Comparison of ENCODE assay signal across 8 cellular contexts in the genomic region with DNA sequence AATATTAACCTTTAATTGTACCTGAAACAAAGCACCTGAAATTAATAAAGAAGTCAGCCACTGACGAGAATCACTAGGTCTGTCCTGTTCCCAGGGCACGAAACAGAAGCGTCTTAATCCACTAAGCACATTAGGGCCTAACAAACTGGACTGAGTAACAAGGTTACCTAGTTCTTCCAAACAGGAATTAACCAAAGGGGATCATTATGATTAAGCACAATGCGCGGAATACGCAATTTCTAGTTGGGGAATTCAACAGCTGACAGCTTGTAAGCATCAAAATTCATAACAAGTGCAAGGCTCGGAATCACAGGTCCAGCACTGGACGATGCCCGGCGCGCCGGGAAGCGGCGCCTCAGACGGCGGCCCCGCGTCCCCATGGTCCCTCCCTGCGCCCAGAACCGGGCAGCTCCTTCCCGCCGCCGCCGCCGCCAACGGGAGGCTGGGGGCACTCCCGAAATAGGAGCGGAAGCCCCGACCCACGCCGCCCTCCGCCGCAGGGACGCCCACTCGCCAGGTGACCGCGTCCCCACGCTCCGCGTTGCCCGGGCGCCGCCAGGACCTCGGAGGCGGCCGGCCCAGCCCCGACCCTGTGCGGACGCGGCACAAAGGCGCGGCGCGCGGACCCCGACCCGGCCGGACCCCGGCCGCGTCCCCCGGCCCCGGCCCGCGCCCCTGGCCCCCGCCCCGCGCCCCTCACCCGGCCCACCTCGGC. TPM values are rescaled to one million over a fixed set of nuclear protein-coding genes. Genes with fewer than 3 reads are reported as not detected.
DNase-seq lines count a peak whose midpoint lies in the region; ATAC-seq and TF ChIP-seq lines count a peak whose summit lies in the region.

No MANE protein-coding gene starts in this region.

- CTCF ChIA-PET in naive thymus-derived CD4-positive, alpha-beta T cell (lab: Charles Lee) = interaction anchor here (1.1 kb wide), 1 partner anchor 42 kb away, joined by 4 read pairs; no protein-coding TSS in a partner anchor

- H3K4me1 Mint-ChIP-seq in effector memory CD8-positive, alpha-beta T cell (ENCODE audit: low read depth in 2 of 2) = peaks cover 42 to 57% of the 10 kb centered on the region in 2 donors
- H3K4me1 Mint-ChIP-seq in naive thymus-derived CD4-positive, alpha-beta T cell = peaks cover 38 to 78% (median 69%) of the 10 kb centered on the region in 7 donors

- peak overlapping the region; percentile 76 to 81 for H3K4me3 Mint-ChIP-seq in effector memory CD8-positive, alpha-beta T cell
- H3K4me3 Mint-ChIP-seq in naive thymus-derived CD4-positive, alpha-beta T cell = peak overlapping the region; percentile 85 to 94 (median 90)

- intact Hi-C loops in left ventricle myocardium inferior (cut with micrococcal nuclease) = no loop called here
- intact Hi-C loops in left cardiac atrium (cut with DNase I) = loop anchor here in 1 of 2 donors (10.0 kb wide), 1 partner anchor 48 kb away; no protein-coding TSS in a partner anchor
- intact Hi-C loops in naive thymus-derived CD4-positive, alpha-beta T cell (cut with micrococcal nuclease) = loop anchor here (1.0 to 10.0 kb wide), 16 partner anchors 19 to 1882 kb away; partner anchors contain the start of genes DNLZ (in 2 of the 2), UBAC1 (in 2 of the 2), BRD3 (in 1 of the 2) and BRD3OS (in 1 of the 2)

- H3K36me3 Mint-ChIP-seq in effector memory CD8-positive, alpha-beta T cell (ENCODE audit: insufficient read depth) = peaks cover 21% of the 10 kb centered on the region
- peaks cover 9 to 44% (median 22%) of the 10 kb centered on the region in 5 donors for H3K36me3 Mint-ChIP-seq in naive thymus-derived CD4-positive, alpha-beta T cell

- no peak for ATAC-seq in left cardiac atrium
- ATAC-seq in HG03025 (IDR thresholded peaks at IDR 0.05; ENCODE audit: low FRiP score, unreplicated experiment) = peak; percentile 2
- no peak for ATAC-seq in effector memory CD8-positive, alpha-beta T cell (replicated peaks)
- no peak for ATAC-seq in naive thymus-derived CD4-positive, alpha-beta T cell

- peaks cover 17% of the 10 kb centered on the region for H3K36me3 ChIP-seq in left ventricle myocardium inferior
- H3K36me3 ChIP-seq in SJCRH30 = peaks cover 25% of the 10 kb centered on the region
- peaks cover 0 to 8% (median 0%) of the 10 kb centered on the region in 3 experiments for H3K36me3 ChIP-seq in naive thymus-derived CD4-positive, alpha-beta T cell (ENCODE audit: control insufficient read depth in 2 of 3, insufficient read depth in 3 of 3, low read length in 3 of 3)

- TF ChIP-seq CTCF in left ventricle myocardium inferior (IDR thresholded peaks at IDR 0.05; ENCODE audit: borderline replicate concordance) = no peak

- H3K9me3 Mint-ChIP-seq in effector memory CD8-positive, alpha-beta T cell = no peaks in the 10 kb centered on the region
- H3K9me3 Mint-ChIP-seq in naive thymus-derived CD4-positive, alpha-beta T cell = peaks cover 0 to 10% (median 3%) of the 10 kb centered on the region in 11 donors

- in situ Hi-C loops in KBM-7 (cut with MboI; ENCODE audit: low pct_unique_long_range_greater_than_20kb, low sequenced_read_pairs) = no loop called here

- H3K4me1 ChIP-seq in left ventricle myocardium inferior (peaks cover 70% of the 10 kb centered on the region), SJCRH30 (peaks cover 3% of the 10 kb centered on the region; the same call in 1 of the 2 replicates)
- H3K4me1 ChIP-seq in naive thymus-derived CD4-positive, alpha-beta T cell (ENCODE audit: control insufficient read depth in 2 of 2, insufficient read depth in 2 of 2, low read length in 2 of 2) = peaks cover 21% of the 10 kb centered on the region in 2 donors

- POLR2A ChIA-PET in naive thymus-derived CD4-positive, alpha-beta T cell (lab: Charles Lee) = interaction anchor here (0.7 kb wide), 1 partner anchor 42 kb away, joined by 3 read pairs; no protein-coding TSS in a partner anchor

- H3K27ac ChIP-seq in left ventricle myocardium inferior (replicated peaks) = peak overlapping the region; percentile 78
- no peak overlapping the region for H3K27ac ChIP-seq in SJCRH30
- peak overlapping the region; percentile 59 for H3K27ac ChIP-seq in naive thymus-derived CD4-positive, alpha-beta T cell (ENCODE audit: low read depth, low read length)

- DNase-seq in left ventricle myocardium inferior (no peak), left cardiac atrium (no peak), SJCRH30 (peak in 1 of 2 experiments; percentile 48), NCI-H128 (lab: John Stamatoyannopoulos, UW; ENCODE audit: unreplicated experiment) (no peak), KBM-7 (no peak)
- no peak for DNase-seq in effector memory CD8-positive, alpha-beta T cell
- peak in 4 of 9 donors; percentile 7 to 61 (median 17) for DNase-seq in naive thymus-derived CD4-positive, alpha-beta T cell

- H3K9me3 ChIP-seq in left ventricle myocardium inferior (replicated peaks) (no peaks in the 10 kb centered on the region), SJCRH30 (replicated peaks) (0 out of 2 replicates have a peak, but pooled peaks cover 2% of the 10 kb centered on the region)
- H3K9me3 ChIP-seq in naive thymus-derived CD4-positive, alpha-beta T cell (ENCODE audit: control insufficient read depth in 2 of 3, low read length in 3 of 3) = no peaks in the 10 kb centered on the region

- H3K27me3 ChIP-seq in left ventricle myocardium inferior (ENCODE audit: low read depth) (no peaks in the 10 kb centered on the region), SJCRH30 (no peaks in the 10 kb centered on the region)
- no peaks in the 10 kb centered on the region for H3K27me3 ChIP-seq in naive thymus-derived CD4-positive, alpha-beta T cell (ENCODE audit: control insufficient read depth in 2 of 2, insufficient read depth in 2 of 2, low read length in 2 of 2)

- H3K27ac Mint-ChIP-seq in effector memory CD8-positive, alpha-beta T cell = no peak overlapping the region
- peak overlapping the region; percentile 68 to 92 (median 83) for H3K27ac Mint-ChIP-seq in naive thymus-derived CD4-positive, alpha-beta T cell

- H3K27me3 Mint-ChIP-seq in effector memory CD8-positive, alpha-beta T cell = no peaks in the 10 kb centered on the region
- no peaks in the 10 kb centered on the region for H3K27me3 Mint-ChIP-seq in naive thymus-derived CD4-positive, alpha-beta T cell

- H3K4me3 ChIP-seq in left ventricle myocardium inferior (peak overlapping the region; percentile 81), SJCRH30 (peak overlapping the region; percentile 81)
- H3K4me3 ChIP-seq in naive thymus-derived CD4-positive, alpha-beta T cell (ENCODE audit: low read length) = peak overlapping the region; percentile 56

RNA-seq across cellular contexts. Expression of gene CAMSAP1, which starts 0.9 kb away (rescaled TPM):
- total RNA-seq in left ventricle myocardium inferior (20.0 TPM), left cardiac atrium (10 to 100 TPM; 17.2 to 17.6 TPM)
- total RNA-seq in SJCRH30 (2014; rRNA removed; shearing (Covaris generic)) = 34.4 and 42.3 TPM in 2 replicates
- total RNA-seq in naive thymus-derived CD4-positive, alpha-beta T cell = 10 to 100 TPM; 16.4 to 34.3 (median 23.6) TPM
- polyA plus RNA-seq in naive thymus-derived CD4-positive, alpha-beta T cell = 1 to 10 TPM in 1 of 2 donors, under 1 TPM in 1; 0.65 to 4.0 TPM

RNA-seq across cellular contexts. Expression of gene UBAC1, which starts 54.7 kb away (rescaled TPM):
- 108 TPM for total RNA-seq in left ventricle myocardium inferior
- total RNA-seq in left cardiac atrium = 10 to 100 TPM; 64.9 to 65.7 TPM
- 60.6 and 62.8 TPM in 2 replicates for total RNA-seq in SJCRH30 (2014; rRNA removed; shearing (Covaris generic))
- total RNA-seq in naive thymus-derived CD4-positive, alpha-beta T cell = 10 to 100 TPM; 28.6 to 36.1 (median 32.2) TPM
- 10 to 100 TPM; 19.6 to 24.8 TPM for polyA plus RNA-seq in naive thymus-derived CD4-positive, alpha-beta T cell

Comparison
In these comparisons a context has a peak if more than half of its experiments do, and no peak if none do; other contexts are left out.
1. H3K27ac Mint-ChIP-seq: peak in naive thymus-derived CD4-positive, alpha-beta T cell (9 of 9); none in effector memory CD8-positive, alpha-beta T cell (0 of 2).
2. Peak in every context shown above with its lines, with median percentiles within 50 percentile points of each other: H3K4me3 ChIP-seq.